Comparison of ENCODE assay signal across 1 cellular context in genomic region chr7:139835848-139836247, GRCh38. TPM values are rescaled to one million over a fixed set of nuclear protein-coding genes. Genes with fewer than 3 reads are reported as not detected.
"Had no signal": no experiment of that assay in that cellular context is flagged by ENCODE, and none has a peak within 500 bp of the region (broad histone marks: within the 10 kb centered on the region; RNA-seq: fewer than 3 reads in every experiment).

No MANE protein-coding gene starts in this region.

RNA-seq across cellular contexts. Expression of gene TBXAS1, which starts 6.8 kb away (rescaled TPM):
- total RNA-seq: smooth muscle cell had no signal
